ENCODE assay signal across 12 cellular contexts in the genomic region with DNA sequence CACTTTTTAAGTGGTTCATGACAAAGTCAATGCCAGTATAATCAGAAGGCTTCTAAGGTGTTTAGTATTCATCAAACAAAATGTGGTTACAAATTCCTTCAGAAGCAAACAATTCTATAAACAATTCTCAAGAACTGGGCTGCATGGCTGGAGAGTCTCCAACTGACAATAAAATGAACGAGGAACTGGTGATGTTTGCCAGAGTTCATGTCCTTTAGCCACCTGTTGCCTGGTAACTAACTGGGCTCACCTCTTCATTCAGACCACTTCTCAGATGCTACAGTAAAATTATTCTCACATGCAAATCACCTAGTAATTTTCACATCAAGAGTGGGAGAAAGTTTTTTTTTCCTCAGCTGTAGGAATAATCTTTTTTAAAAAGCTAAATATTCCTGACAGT. TPM values are rescaled to one million over a fixed set of nuclear protein-coding genes. Genes with fewer than 3 reads are reported as not detected.
DNase-seq lines count a peak whose midpoint lies in the region; ATAC-seq and TF ChIP-seq lines count a peak whose summit lies in the region.
"Had no signal": no experiment of that assay in that cellular context is flagged by ENCODE, and none has a peak within 500 bp of the region (broad histone marks: within the 10 kb centered on the region; RNA-seq: fewer than 3 reads in every experiment).

No MANE protein-coding gene starts in this region.

- no peaks in the 10 kb centered on the region for H3K27me3 ChIP-seq in MG63

- H3K9me3 Mint-ChIP-seq in chondrocyte (ENCODE audit: low read depth), result no peaks in the 10 kb centered on the region
- H3K9me3 Mint-ChIP-seq: central memory CD8-positive, alpha-beta T cell; GM23338 had no signal

- no peak overlapping the region for H3K4me3 ChIP-seq in MG63
- H3K4me3 ChIP-seq: GM23338 had no signal

- intact Hi-C loops in left colon (cut with DNase I, micrococcal nuclease), result no loop called here

- no peaks in the 10 kb centered on the region for H3K36me3 ChIP-seq in MG63

- peaks cover 48% of the 10 kb centered on the region for H3K4me1 Mint-ChIP-seq in chondrocyte (ENCODE audit: low read depth)

- ATAC-seq in GM18858 (IDR thresholded peaks at IDR 0.05; ENCODE audit: unreplicated experiment), result peak; percentile 60
- ATAC-seq in left colon, result peak; percentile 97
- ATAC-seq in HG02840 (IDR thresholded peaks at IDR 0.05; ENCODE audit: low FRiP score, unreplicated experiment), result no peak
- ATAC-seq in esophagus mucosa, result no peak
- ATAC-seq: GM23338 had no signal

- TF ChIP-seq CTCF in chondrocyte (IDR thresholded peaks at IDR 0.05), result no peak

- no peaks in the 10 kb centered on the region for H3K27me3 Mint-ChIP-seq in chondrocyte (ENCODE audit: low read depth)
- H3K27me3 Mint-ChIP-seq: central memory CD8-positive, alpha-beta T cell had no signal

- DNase-seq in HCEC 1CT, result peak; percentile 13
- DNase-seq in MG63, result peak; percentile 39
- DNase-seq in left colon, result peak; percentile 15 to 33
- DNase-seq in 8988T, result no peak
- no peak for DNase-seq in chondrocyte (ENCODE audit: low spot score)
- DNase-seq: MV-4-11, SHP77 had no signal

- no peak overlapping the region for H3K4me3 Mint-ChIP-seq in chondrocyte (ENCODE audit: unreplicated experiment)
- H3K4me3 Mint-ChIP-seq: central memory CD8-positive, alpha-beta T cell; GM23338 had no signal

- H3K36me3 Mint-ChIP-seq in chondrocyte (ENCODE audit: low read depth), result peaks cover 2% of the 10 kb centered on the region

- H3K9me3 ChIP-seq in MG63, result no peaks in the 10 kb centered on the region

- no peak overlapping the region for H3K27ac Mint-ChIP-seq in chondrocyte (ENCODE audit: unreplicated experiment)
- H3K27ac Mint-ChIP-seq: GM23338 had no signal

RNA-seq across cellular contexts. Expression of a gene that starts 53.3 kb away (rescaled TPM):
- 11.8 and 19.9 TPM in 2 replicates for total RNA-seq in MG63 (2014; rRNA removed; shearing (Covaris generic); ENCODE audit: low replicate concordance)
- total RNA-seq in left colon (10 to 100 TPM; 86.6 to 87.3 TPM), chondrocyte (69.2 to 76.8 TPM (median 73.7 TPM) in 3 replicates), esophagus mucosa (48.9 TPM)

Comparison
In these comparisons a context has a peak if more than half of its experiments do, and no peak if none do; other contexts are left out.
1. ATAC-seq: peak in GM18858 (single experiment) and left colon (single experiment); none in HG02840 (single experiment) and esophagus mucosa (single experiment).
2. DNase-seq: peak in HCEC 1CT (single experiment), MG63 (single experiment) and left colon (2 of 2); none in 8988T (single experiment) and chondrocyte (single experiment).